ENCODE assay signal across 32 cellular contexts in the genomic region with DNA sequence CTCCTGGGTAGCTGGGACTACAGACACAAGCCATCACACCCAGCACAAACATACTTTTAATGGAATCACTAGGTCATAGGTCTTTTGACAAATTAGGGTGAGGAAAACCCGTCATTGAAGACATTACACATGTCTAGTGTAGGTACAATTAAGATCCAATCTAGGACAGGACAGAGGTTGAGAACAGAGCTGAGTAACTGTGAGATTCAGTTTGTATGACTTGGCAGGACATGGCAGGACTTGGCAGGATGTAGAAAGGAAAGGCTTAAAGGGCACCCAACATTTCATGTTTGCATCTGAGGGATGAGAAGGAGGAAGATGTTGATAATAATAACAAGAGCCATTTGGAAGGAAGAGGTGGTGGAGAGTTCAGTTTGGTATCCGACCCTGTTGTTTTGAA.
"Had no signal": no experiment of that assay in that cellular context is flagged by ENCODE, and none has a peak within 500 bp of the region (broad histone marks: within the 10 kb centered on the region; RNA-seq: fewer than 3 reads in every experiment).

No MANE protein-coding gene starts in this region.

- H3K4me3 Mint-ChIP-seq: activated CD4-positive, alpha-beta memory T cell treated with anti-CD3 and anti-CD28 coated beads, Interleukin-2, amount 10 ng/mL, durations not matched to agents 7 days and 5 days; activated CD4-positive, alpha-beta T cell treated with anti-CD3 and anti-CD28 coated beads, Interleukin-2, amount 10 ng/mL, durations not matched to agents 7 days and 5 days; activated naive CD4-positive, alpha-beta T cell treated with anti-CD3 and anti-CD28 coated beads for 36 hours; activated naive CD4-positive, alpha-beta T cell treated with anti-CD3 and anti-CD28 coated beads, Interleukin-2, amount 50 U/mL, for 24 hours; activated naive CD8-positive, alpha-beta T cell treated with anti-CD3 and anti-CD28 coated beads for 36 hours; activated naive CD8-positive, alpha-beta T cell treated with anti-CD3 and anti-CD28 coated beads, Interleukin-2, amount 50 U/mL, for 24 hours; activated T-helper 1 cell treated with anti-CD3 and anti-CD28 coated beads, Interleukin-12 subunit alpha, Interleukin-12 subunit beta, Interleukin-2, Interleukin-4 antibody, amounts not matched to agents 30 ng/mL and 10 ng/mL and 1 ng/mL, durations not matched to agents 14 hours and 24 hours and 36 hours; effector memory CD8-positive, alpha-beta T cell; T-helper 17 cell; T-helper 2 cell treated with Interferon-gamma antibody and Interleukin-4, amounts not matched to agents 5 μg/mL and 100 μg/mL, for 36 hours had no signal

- H3K9me3 Mint-ChIP-seq: activated naive CD4-positive, alpha-beta T cell treated with anti-CD3 and anti-CD28 coated beads for 36 hours; activated naive CD4-positive, alpha-beta T cell treated with anti-CD3 and anti-CD28 coated beads, Interleukin-2, amount 50 U/mL, for 24 hours; activated naive CD8-positive, alpha-beta T cell treated with anti-CD3 and anti-CD28 coated beads for 36 hours; activated naive CD8-positive, alpha-beta T cell treated with anti-CD3 and anti-CD28 coated beads, Interleukin-2, amount 50 U/mL, for 24 hours had no signal

- H3K4me1 Mint-ChIP-seq: activated CD4-positive, alpha-beta memory T cell treated with anti-CD3 and anti-CD28 coated beads, Interleukin-2, amount 10 ng/mL, durations not matched to agents 7 days and 5 days; activated CD4-positive, alpha-beta T cell treated with anti-CD3 and anti-CD28 coated beads, Interleukin-2, amount 10 ng/mL, durations not matched to agents 7 days and 5 days; activated naive CD4-positive, alpha-beta T cell treated with anti-CD3 and anti-CD28 coated beads, Interleukin-2, amount 50 U/mL, for 24 hours; activated naive CD8-positive, alpha-beta T cell treated with anti-CD3 and anti-CD28 coated beads for 36 hours; activated naive CD8-positive, alpha-beta T cell treated with anti-CD3 and anti-CD28 coated beads, Interleukin-2, amount 50 U/mL, for 24 hours; T-helper 17 cell had no signal

- H3K27ac Mint-ChIP-seq: activated CD4-positive, alpha-beta memory T cell treated with anti-CD3 and anti-CD28 coated beads, Interleukin-2, amount 10 ng/mL, durations not matched to agents 7 days and 5 days; activated CD4-positive, alpha-beta T cell treated with anti-CD3 and anti-CD28 coated beads, Interleukin-2, amount 10 ng/mL, durations not matched to agents 7 days and 5 days; activated naive CD4-positive, alpha-beta T cell treated with anti-CD3 and anti-CD28 coated beads for 36 hours; activated naive CD4-positive, alpha-beta T cell treated with anti-CD3 and anti-CD28 coated beads, Interleukin-2, amount 50 U/mL, for 24 hours; activated naive CD8-positive, alpha-beta T cell treated with anti-CD3 and anti-CD28 coated beads for 36 hours; activated naive CD8-positive, alpha-beta T cell treated with anti-CD3 and anti-CD28 coated beads, Interleukin-2, amount 50 U/mL, for 24 hours; activated T-helper 1 cell treated with anti-CD3 and anti-CD28 coated beads, Interleukin-12 subunit alpha, Interleukin-12 subunit beta, Interleukin-2, Interleukin-4 antibody, amounts not matched to agents 30 ng/mL and 10 ng/mL and 1 ng/mL, durations not matched to agents 14 hours and 24 hours and 36 hours; activated T-helper 2 cell treated with anti-CD3 and anti-CD28 coated beads, Interferon-gamma antibody, Interleukin-2, Interleukin-4, amounts not matched to agents 10 μg/mL and 5 μg/mL and 100 μg/mL, durations not matched to agents 14 hours and 24 hours and 36 hours; effector memory CD8-positive, alpha-beta T cell; T-helper 17 cell; T-helper 2 cell treated with Interferon-gamma antibody and Interleukin-4, amounts not matched to agents 5 μg/mL and 100 μg/mL, for 36 hours had no signal

- H3K36me3 Mint-ChIP-seq: activated naive CD4-positive, alpha-beta T cell treated with anti-CD3 and anti-CD28 coated beads, Interleukin-2, amount 50 U/mL, for 24 hours; activated naive CD8-positive, alpha-beta T cell treated with anti-CD3 and anti-CD28 coated beads for 36 hours had no signal

- H3K27ac ChIP-seq: ascending aorta, brain microvascular endothelial cell, epithelial cell of prostate, esophagus squamous epithelium, gastroesophageal sphincter, heart right ventricle had no signal

- H3K4me1 ChIP-seq: ascending aorta, esophagus squamous epithelium, heart right ventricle had no signal

- H3K27me3 ChIP-seq: ascending aorta, brain microvascular endothelial cell, esophagus squamous epithelium, gastroesophageal sphincter had no signal

- H3K27me3 Mint-ChIP-seq: activated CD4-positive, alpha-beta memory T cell treated with anti-CD3 and anti-CD28 coated beads, Interleukin-2, amount 10 ng/mL, durations not matched to agents 7 days and 5 days; activated CD4-positive, alpha-beta T cell treated with anti-CD3 and anti-CD28 coated beads, Interleukin-2, amount 10 ng/mL, durations not matched to agents 7 days and 5 days; activated naive CD4-positive, alpha-beta T cell treated with anti-CD3 and anti-CD28 coated beads, Interleukin-2, amount 50 U/mL, for 24 hours; activated naive CD8-positive, alpha-beta T cell treated with anti-CD3 and anti-CD28 coated beads for 36 hours; activated naive CD8-positive, alpha-beta T cell treated with anti-CD3 and anti-CD28 coated beads, Interleukin-2, amount 50 U/mL, for 24 hours; effector memory CD8-positive, alpha-beta T cell; T-helper 17 cell had no signal

- ATAC-seq: activated naive CD8-positive, alpha-beta T cell treated with anti-CD3 and anti-CD28 coated beads, Interleukin-2, amount 50 U/mL, for 24 hours; effector memory CD8-positive, alpha-beta T cell; gastroesophageal sphincter; T-helper 17 cell had no signal

- H3K36me3 ChIP-seq: ascending aorta, brain microvascular endothelial cell, esophagus squamous epithelium, gastroesophageal sphincter, heart right ventricle had no signal

- H3K9me3 ChIP-seq: ascending aorta, esophagus squamous epithelium, gastroesophageal sphincter had no signal

- H3K4me3 ChIP-seq: ascending aorta, esophagus squamous epithelium, gastroesophageal sphincter, heart right ventricle had no signal

- DNase-seq: activated CD4-positive, alpha-beta memory T cell treated with anti-CD3 and anti-CD28 coated beads, Interleukin-2, amount 10 ng/mL, durations not matched to agents 7 days and 5 days; activated CD4-positive, alpha-beta T cell treated with anti-CD3 and anti-CD28 coated beads for 1 hour; activated CD4-positive, alpha-beta T cell treated with anti-CD3 and anti-CD28 coated beads for 4 hours; activated CD4-positive, alpha-beta T cell treated with anti-CD3 and anti-CD28 coated beads, Interleukin-2, amount 10 ng/mL, durations not matched to agents 7 days and 5 days; activated CD4-positive, alpha-beta T cell treated with anti-CD3 and anti-CD28 coated beads, Interleukin-2, amount 50 U/mL, for 4 hours; activated CD4-positive, CD25-positive, alpha-beta regulatory T cell; activated CD8-positive, alpha-beta memory T cell treated with anti-CD3 and anti-CD28 coated beads for 24 hours; activated effector memory CD4-positive, alpha-beta T cell treated with anti-CD3 and anti-CD28 coated beads, Interleukin-2, amount 50 U/mL, for 16 hours; activated naive CD4-positive, alpha-beta T cell treated with anti-CD3 and anti-CD28 coated beads for 36 hours; activated naive CD8-positive, alpha-beta T cell treated with anti-CD3 and anti-CD28 coated beads for 36 hours; activated naive CD8-positive, alpha-beta T cell treated with anti-CD3 and anti-CD28 coated beads, Interleukin-2, amount 50 U/mL, for 24 hours; activated T-cell treated with anti-CD3 and anti-CD28 coated beads, Interleukin-2, amount 50 U/mL, for 1 hour; activated T-cell treated with anti-CD3 and anti-CD28 coated beads, Interleukin-2, amount 50 U/mL, for 48 hours; brain microvascular endothelial cell; caudate nucleus; cortex of kidney; dermis blood vessel endothelial cell; effector CD4-positive, alpha-beta T cell; effector memory CD8-positive, alpha-beta T cell; esophagus squamous epithelium; foreskin melanocyte; heart right ventricle; T-helper 1 cell; T-helper 17 cell; T1000 had no signal
